ENCODE assay signal across 1 cellular context in genomic region chr13:51455532-51455931, GRCh38.
TF ChIP-seq lines count a peak whose summit lies in the region.

No MANE protein-coding gene starts in this region.

TF ChIP-seq in GM12878, 131 proteins besides CTCF, POLR2A, EP300 and RAD21:
- no peak for TF ChIP-seq CHD4 (IDR thresholded peaks at IDR 0.05)
- TF ChIP-seq JUNB (IDR thresholded peaks at IDR 0.05), result no peak
- TF ChIP-seq FOS (IDR thresholded peaks at IDR 0.05; ENCODE audit: borderline replicate concordance, extremely low read depth, insufficient read length), result no peak
- no peak for TF ChIP-seq SMC3 (IDR thresholded peaks at IDR 0.05; ENCODE audit: borderline replicate concordance, low read length)
- TF ChIP-seq CREM (IDR thresholded peaks at IDR 0.05; ENCODE audit: low read depth), result no peak
- TF ChIP-seq TCF12 (IDR thresholded peaks at IDR 0.05; ENCODE audit: low read depth, low read length), result no peak
- no peak for TF ChIP-seq ZSCAN29 (IDR thresholded peaks at IDR 0.05)
- TF ChIP-seq BRCA1 (IDR thresholded peaks at IDR 0.05; ENCODE audit: low read depth, low read length), result no peak
- no peak for TF ChIP-seq POLR2AphosphoS2 (IDR thresholded peaks at IDR 0.05; ENCODE audit: low read depth, low read length)
- TF ChIP-seq NR2C2 (IDR thresholded peaks at IDR 0.05; ENCODE audit: borderline replicate concordance, control insufficient read depth, insufficient read length, low read depth), result no peak
- TF ChIP-seq ZNF24 (IDR thresholded peaks at IDR 0.05), result no peak
- TF ChIP-seq FOXK2 (IDR thresholded peaks at IDR 0.05), result no peak
- no peak for TF ChIP-seq CEBPZ (IDR thresholded peaks at IDR 0.05; ENCODE audit: low read depth, low read length)
